Comparison of ENCODE assay signal across 14 cellular contexts in the genomic region with DNA sequence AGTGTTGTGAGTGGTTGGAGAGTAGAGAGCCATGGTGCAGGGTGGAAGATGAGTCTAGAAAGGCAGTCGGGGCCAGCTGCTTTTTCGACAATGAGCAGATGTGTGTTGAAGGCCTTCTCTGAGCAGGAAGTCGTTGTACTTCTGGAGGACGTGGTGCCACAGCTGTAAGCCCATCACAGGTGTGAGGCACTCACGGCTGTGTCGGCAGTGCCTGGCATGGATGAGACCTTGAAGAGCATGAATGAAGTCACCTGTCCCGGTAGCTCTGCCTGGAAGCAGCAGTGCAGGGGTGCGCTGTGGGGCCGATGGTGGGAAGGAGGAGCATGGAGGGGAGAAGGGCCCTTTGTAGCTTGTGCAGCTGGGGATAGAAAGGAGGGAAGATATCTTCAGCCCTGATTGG.
"Had no signal": no experiment of that assay in that cellular context is flagged by ENCODE, and none has a peak within 500 bp of the region (broad histone marks: within the 10 kb centered on the region; RNA-seq: fewer than 3 reads in every experiment).

No MANE protein-coding gene starts in this region.

- H3K27ac ChIP-seq: body of pancreas, tibial artery, vagina had no signal

- H3K27ac Mint-ChIP-seq: activated T-cell treated with anti-CD3 and anti-CD28 coated beads, Interleukin-2, amount 50 U/mL, for 24 hours; stimulated activated effector memory CD8-positive, alpha-beta T cell treated with anti-CD3 and anti-CD28 coated beads, Interleukin-12 subunit alpha, Interleukin-12 subunit beta, amount 100 ng/mL, for 72 hours; T-cell had no signal

- H3K4me1 ChIP-seq: body of pancreas, tibial artery, vagina had no signal

- ATAC-seq: body of pancreas; left colon; stimulated activated effector memory CD8-positive, alpha-beta T cell treated with anti-CD3 and anti-CD28 coated beads, Interleukin-12 subunit alpha, Interleukin-12 subunit beta, amount 100 ng/mL, for 72 hours; T-cell had no signal

- H3K4me3 ChIP-seq: body of pancreas, lung, tibial artery, vagina had no signal

- H3K4me1 Mint-ChIP-seq: central memory CD8-positive, alpha-beta T cell had no signal

- H3K27me3 ChIP-seq: body of pancreas, tibial artery, vagina had no signal

- H3K36me3 Mint-ChIP-seq: stimulated activated effector memory CD8-positive, alpha-beta T cell treated with anti-CD3 and anti-CD28 coated beads, Interleukin-12 subunit alpha, Interleukin-12 subunit beta, amount 100 ng/mL, for 72 hours; T-cell had no signal

- DNase-seq: activated naive CD4-positive, alpha-beta T cell treated with anti-CD3 and anti-CD28 coated beads, Interleukin-2, amount 50 U/mL, for 16 hours; activated T-cell treated with anti-CD3 and anti-CD28 coated beads, Interleukin-2, amount 50 U/mL, for 24 hours; body of pancreas; left colon; retina; stimulated activated CD4-positive, alpha-beta T cell treated with anti-CD3 and anti-CD28 coated beads, Interleukin-12 subunit alpha, Interleukin-12 subunit beta, amount 100 ng/mL, for 4 hours; stimulated activated CD4-positive, alpha-beta T cell treated with anti-CD3 and anti-CD28 coated beads, Interleukin-2, amount 100 ng/mL, for 24 hours; T-cell; T-helper 9 cell had no signal

- H3K9me3 ChIP-seq: body of pancreas, tibial artery, vagina had no signal

- H3K36me3 ChIP-seq: tibial artery, vagina had no signal

- H3K9me3 Mint-ChIP-seq: activated T-cell treated with anti-CD3 and anti-CD28 coated beads, Interleukin-2, amount 50 U/mL, for 24 hours; central memory CD8-positive, alpha-beta T cell; stimulated activated effector memory CD8-positive, alpha-beta T cell treated with anti-CD3 and anti-CD28 coated beads, Interleukin-12 subunit alpha, Interleukin-12 subunit beta, amount 100 ng/mL, for 72 hours; T-cell had no signal

- H3K4me3 Mint-ChIP-seq: activated T-cell treated with anti-CD3 and anti-CD28 coated beads, Interleukin-2, amount 50 U/mL, for 24 hours; central memory CD8-positive, alpha-beta T cell; stimulated activated effector memory CD8-positive, alpha-beta T cell treated with anti-CD3 and anti-CD28 coated beads, Interleukin-12 subunit alpha, Interleukin-12 subunit beta, amount 100 ng/mL, for 72 hours; T-cell had no signal
